8 cellular contexts compared by ENCODE assay signal in the genomic region with DNA sequence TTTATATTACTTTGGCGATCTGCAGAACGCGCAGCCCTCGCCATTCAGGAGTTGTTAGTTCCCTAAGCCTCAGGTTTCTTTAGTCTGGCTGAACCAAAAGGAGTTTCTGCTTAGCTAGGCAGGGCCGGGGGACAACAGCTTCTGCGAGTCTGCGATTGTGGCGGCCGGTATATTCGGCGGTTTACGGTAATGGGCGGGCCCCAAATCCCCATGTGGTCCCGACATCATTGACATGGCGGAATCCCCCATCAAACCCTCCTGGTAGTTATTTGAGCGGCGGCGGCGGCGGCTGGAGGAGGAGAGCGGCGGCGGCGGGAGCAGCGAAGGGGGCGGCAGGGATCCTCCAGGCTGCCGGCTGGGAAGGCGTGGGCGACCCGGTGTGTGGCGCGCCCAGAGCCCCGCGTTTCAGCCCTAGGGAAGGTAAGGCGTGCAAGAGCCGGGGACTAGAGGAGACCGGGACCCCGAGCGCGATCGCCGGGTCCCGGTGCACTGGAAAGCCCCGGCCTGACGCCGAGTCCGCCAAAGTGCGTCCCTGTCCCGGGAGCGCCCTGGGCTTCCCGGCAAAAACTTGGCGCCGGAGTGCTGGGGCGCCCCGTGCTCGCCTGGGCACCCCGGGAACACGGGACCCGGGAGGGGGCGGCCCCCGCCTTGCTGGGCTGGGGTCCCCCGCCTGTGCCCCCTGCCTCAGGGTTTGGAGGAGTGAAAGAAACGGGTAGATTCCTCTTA. TPM values are rescaled to one million over a fixed set of nuclear protein-coding genes. Genes with fewer than 3 reads are reported as not detected.
A peak's percentile ranks its signal among the peaks of the same experiment; 100 is the strongest.
DNase-seq lines count a peak whose midpoint lies in the region; ATAC-seq and TF ChIP-seq lines count a peak whose summit lies in the region.

FNDC3B (plus strand) TSS at position 227 of the 726 bp plus-strand sequence. CDS start 72,902 bp downstream, outside the sequence.

- H3K27me3 Mint-ChIP-seq in activated T-cell treated with anti-CD3 and anti-CD28 coated beads, Interleukin-2, amount 50 U/mL, for 24 hours, result no peaks in the 10 kb centered on the region

- H3K9me3 ChIP-seq in esophagus (ENCODE audit: control insufficient read depth in 2 of 2, insufficient read depth in 1 of 2, low read depth in 1 of 2, low read length in 1 of 2) (no peaks in the 10 kb centered on the region), muscle layer of duodenum (ENCODE audit: control insufficient read depth in 1 of 2, low read length in 2 of 2) (no peaks in the 10 kb centered on the region)

- peak; percentile 76 for ATAC-seq in GM21619 (IDR thresholded peaks at IDR 0.05; ENCODE audit: unreplicated experiment)

- 0% methylated on average over 57 to 63 of the region's 63 CpGs for WGBS in esophagus, 2 donors

- DNase-seq in DMS153 (lab: John Stamatoyannopoulos, UW) (peak; percentile 91), KBM-7 (peak; percentile 98)
- peak; percentile 95 for DNase-seq in activated T-cell treated with anti-CD3 and anti-CD28 coated beads, Interleukin-2, amount 50 U/mL, for 24 hours
- peak; percentile 85 to 87 for DNase-seq in stimulated activated CD8-positive, alpha-beta memory T cell treated with anti-CD3 and anti-CD28 coated beads, Interleukin-7, amount 100 ng/mL, for 4 hours (ENCODE audit: low read depth in 2 of 2)

- H3K27ac ChIP-seq in esophagus (ENCODE audit: low read depth in 2 of 2, low read length in 1 of 2), result peak within 1 kb of the TSS; percentile 90 to 92
- H3K27ac ChIP-seq in muscle layer of duodenum (ENCODE audit: low read length), result peak within 1 kb of the TSS; percentile 93

- peaks cover 45% of the 10 kb centered on the region for H3K4me1 Mint-ChIP-seq in activated T-cell treated with anti-CD3 and anti-CD28 coated beads, Interleukin-2, amount 50 U/mL, for 24 hours (ENCODE audit: low read depth)

- H3K36me3 ChIP-seq in esophagus (ENCODE audit: control insufficient read depth in 2 of 2, insufficient read depth in 2 of 2, low read length in 1 of 2) (no peaks in the 10 kb centered on the region), muscle layer of duodenum (ENCODE audit: control insufficient read depth in 1 of 2, insufficient read depth in 2 of 2, low read length in 2 of 2) (peaks cover 2 to 20% of the 10 kb centered on the region in 2 donors)

- H3K27me3 ChIP-seq in esophagus (ENCODE audit: control insufficient read depth in 1 of 2, insufficient read depth in 2 of 2, low read length in 2 of 2) (no peaks in the 10 kb centered on the region), muscle layer of duodenum (ENCODE audit: low read depth, low read length) (no peaks in the 10 kb centered on the region)

- in situ Hi-C loops in KBM-7 (cut with MboI; ENCODE audit: low pct_unique_long_range_greater_than_20kb, low sequenced_read_pairs), result no loop called here

- H3K4me3 Mint-ChIP-seq in activated T-cell treated with anti-CD3 and anti-CD28 coated beads, Interleukin-2, amount 50 U/mL, for 24 hours, result peak within 1 kb of the TSS; percentile 89

- no peaks in the 10 kb centered on the region for H3K9me3 Mint-ChIP-seq in activated T-cell treated with anti-CD3 and anti-CD28 coated beads, Interleukin-2, amount 50 U/mL, for 24 hours

- H3K4me1 ChIP-seq in esophagus (ENCODE audit: control insufficient read depth in 2 of 2, insufficient read depth in 2 of 2, low read length in 1 of 2), result no peaks in the 10 kb centered on the region
- peaks cover 0 to 14% of the 10 kb centered on the region in 2 donors for H3K4me1 ChIP-seq in muscle layer of duodenum (ENCODE audit: control insufficient read depth in 1 of 2, insufficient read depth in 2 of 2, low read length in 2 of 2)

- peaks cover 8% of the 10 kb centered on the region for H3K36me3 Mint-ChIP-seq in activated T-cell treated with anti-CD3 and anti-CD28 coated beads, Interleukin-2, amount 50 U/mL, for 24 hours (ENCODE audit: low read depth)

- H3K4me3 ChIP-seq in esophagus (ENCODE audit: low read depth in 1 of 2, low read length in 2 of 2) (peak within 1 kb of the TSS; percentile 78 to 96), muscle layer of duodenum (ENCODE audit: low read depth in 1 of 2, low read length in 2 of 2) (peak within 1 kb of the TSS; percentile 76 to 84)

- peak within 1 kb of the TSS; percentile 97 for H3K27ac Mint-ChIP-seq in activated T-cell treated with anti-CD3 and anti-CD28 coated beads, Interleukin-2, amount 50 U/mL, for 24 hours

TF ChIP-seq in PFSK-1, 5 proteins besides CTCF, POLR2A, EP300 and RAD21:
- no peak for TF ChIP-seq REST (IDR thresholded peaks at IDR 0.05; ENCODE audit: insufficient read depth in 1 of 2, low read depth in 2 of 2, low read length in 2 of 2)
- TF ChIP-seq POLR2AphosphoS5 (IDR thresholded peaks at IDR 0.05; ENCODE audit: low read depth, low read length), result peak; percentile 71
- TF ChIP-seq FOXP2 (optimal IDR thresholded peaks at IDR 0.05; ENCODE audit: borderline replicate concordance, extremely low read depth, extremely low read length, insufficient read depth), result peak; percentile 36
- TF ChIP-seq TAF1 (IDR thresholded peaks at IDR 0.05; ENCODE audit: borderline replicate concordance, insufficient read depth, low read length), result peak; percentile 90
- no peak for TF ChIP-seq SIN3A (IDR thresholded peaks at IDR 0.05; ENCODE audit: borderline replicate concordance, insufficient read depth, low read length)

RNA-seq across cellular contexts. Expression of gene FNDC3B, which starts in this region (rescaled TPM):
- 25.5 TPM for polyA plus RNA-seq in PFSK-1 (2012; ENCODE audit: insufficient read length, low read depth)
- polyA plus RNA-seq in esophagus, result 1 to 10 TPM; 2.8 to 3.3 TPM

Comparison
In these comparisons a context has a peak if more than half of its experiments do, and no peak if none do; other contexts are left out.
1. Peak in every context shown above with its lines: DNase-seq, ATAC-seq, H3K4me3 ChIP-seq and H3K27ac ChIP-seq.